Comparison of ENCODE assay signal across 8 cellular contexts in genomic region chrX:123959281-123960063, GRCh38. TPM values are rescaled to one million over a fixed set of nuclear protein-coding genes. Genes with fewer than 3 reads are reported as not detected.
DNase-seq lines count a peak whose midpoint lies in the region; ATAC-seq and TF ChIP-seq lines count a peak whose summit lies in the region.

No MANE protein-coding gene starts in this region.

- in situ Hi-C loops in astrocyte of the spinal cord (cut with HindIII; ENCODE audit: low sequenced_read_pairs), result no loop called here

- intact Hi-C loops in PC-3 (cut with micrococcal nuclease), result loop anchor here (1.0 to 5.0 kb wide), 6 partner anchors 17 to 1173 kb away; no protein-coding TSS in a partner anchor

- peaks cover 10% of the 10 kb centered on the region for H4K20me1 ChIP-seq in PC-3 (ENCODE audit: low read length)

- ATAC-seq in GM19395 (IDR thresholded peaks at IDR 0.05; ENCODE audit: unreplicated experiment), result peak; percentile 2
- peak; percentile 10 for ATAC-seq in PC-3

- POLR2A ChIA-PET in PC-3 (lab: Charles Lee; ENCODE audit: unreplicated experiment), result no interaction called here

- peak overlapping the region; percentile 91 for H2AFZ ChIP-seq in PC-3 (ENCODE audit: low read length)

- H3K9me2 ChIP-seq in PC-3 (replicated peaks; ENCODE audit: low read length), result no peaks in the 10 kb centered on the region

- H3K36me3 ChIP-seq in PC-3 (ENCODE audit: low read depth, low read length) (no peaks in the 10 kb centered on the region), iPS-15b (ENCODE audit: control insufficient read depth, insufficient read depth, low read length) (no peaks in the 10 kb centered on the region)

- H3K9me3 ChIP-seq in PC-3 (ENCODE audit: low read length), result no peaks in the 10 kb centered on the region
- H3K9me3 ChIP-seq in iPS-15b (ENCODE audit: control insufficient read depth, insufficient read depth, low read length), result no peaks in the 10 kb centered on the region

- H3K9ac ChIP-seq in PC-3 (ENCODE audit: low read length) (peak overlapping the region; percentile 94), iPS-15b (ENCODE audit: low read depth, low read length) (peak overlapping the region; percentile 89)

- peak overlapping the region; percentile 72 for H3K4me3 ChIP-seq in AG09309 (ENCODE audit: control insufficient read depth, low read depth, low read length)
- H3K4me3 ChIP-seq in PC-3 (ENCODE audit: low read length), result peak overlapping the region; percentile 90
- H3K4me3 ChIP-seq in astrocyte of the spinal cord (ENCODE audit: low read depth, low read length), result peak overlapping the region; percentile 60
- peak overlapping the region; percentile 90 for H3K4me3 ChIP-seq in iPS-15b (ENCODE audit: low read depth, low read length)
- peak overlapping the region; percentile 56 for H3K4me3 ChIP-seq in retinal pigment epithelial cell (ENCODE audit: low read length)

- TF ChIP-seq CTCF in AG09309 (IDR thresholded peaks at IDR 0.05; ENCODE audit: control insufficient read depth, insufficient read depth, low read depth, low read length, missing control alignments), result no peak
- no peak for TF ChIP-seq CTCF in PC-3 (conservative IDR thresholded peaks at IDR 0.05; ENCODE audit: low read depth, low read length)
- no peak for TF ChIP-seq CTCF in astrocyte of the spinal cord (IDR thresholded peaks at IDR 0.05; ENCODE audit: low read depth, low read length)
- TF ChIP-seq CTCF in retinal pigment epithelial cell (conservative IDR thresholded peaks at IDR 0.05; ENCODE audit: low read depth, low read length), result no peak

- TSS peak; percentile 52 for BruUV-seq in PC-3 (replicated peaks; lab: Mats Ljungman, UMichigan)

- peaks cover 48% of the 10 kb centered on the region for H3K79me2 ChIP-seq in PC-3 (ENCODE audit: low read length)

- H3K4me1 ChIP-seq in PC-3 (ENCODE audit: insufficient read depth, low read length), result peaks cover 15% of the 10 kb centered on the region
- H3K4me1 ChIP-seq in iPS-15b (ENCODE audit: control insufficient read depth, insufficient read depth, low read length), result peaks cover 7% of the 10 kb centered on the region

- H3K27ac ChIP-seq in PC-3 (ENCODE audit: low read length), result peak overlapping the region; percentile 77

- no peaks in the 10 kb centered on the region for H3F3A ChIP-seq in PC-3 (ENCODE audit: low read length, unreplicated experiment)

- peak overlapping the region; percentile 97 for H3K4me2 ChIP-seq in PC-3 (ENCODE audit: low read length)

- H3K27me3 ChIP-seq in PC-3 (ENCODE audit: low read length) (no peaks in the 10 kb centered on the region), iPS-15b (ENCODE audit: control insufficient read depth, insufficient read depth, low read length) (no peaks in the 10 kb centered on the region)

- DNase-seq in AG09309 (ENCODE audit: low read depth), result no peak
- DNase-seq in PC-3, result peak; percentile 43
- peak; percentile 35 for DNase-seq in astrocyte of the spinal cord (ENCODE audit: low read depth, low spot score)
- DNase-seq in retinal pigment epithelial cell (ENCODE audit: low read depth), result no peak
- no peak for DNase-seq in middle frontal gyrus (ENCODE audit: extremely low spot score, low spot score)
- no peak for DNase-seq in SW 1271 (lab: John Stamatoyannopoulos, UW)

- CTCF ChIA-PET in PC-3 (lab: Charles Lee), result interaction anchor here (0.5 to 0.6 kb wide), 2 partner anchors 92 to 242 kb away, joined by 8 to 17 read pairs; no protein-coding TSS in a partner anchor

RNA-seq across cellular contexts. Expression of gene STAG2, which starts 2.0 kb away (rescaled TPM):
- 92.1 and 95.4 TPM in 2 replicates for total RNA-seq in PC-3 (2014; rRNA removed)

Comparison
In these comparisons a context has a peak if more than half of its experiments do, and no peak if none do; other contexts are left out.
1. DNase-seq: peak in PC-3 (single experiment) and astrocyte of the spinal cord (single experiment); none in AG09309 (single experiment), retinal pigment epithelial cell (single experiment), middle frontal gyrus (single experiment) and SW 1271 (0 of 2).
2. Peak in every context shown above with its lines, with median percentiles within 50 percentile points of each other: H3K4me3 ChIP-seq.